12 cellular contexts compared by ENCODE assay signal in the genomic region with DNA sequence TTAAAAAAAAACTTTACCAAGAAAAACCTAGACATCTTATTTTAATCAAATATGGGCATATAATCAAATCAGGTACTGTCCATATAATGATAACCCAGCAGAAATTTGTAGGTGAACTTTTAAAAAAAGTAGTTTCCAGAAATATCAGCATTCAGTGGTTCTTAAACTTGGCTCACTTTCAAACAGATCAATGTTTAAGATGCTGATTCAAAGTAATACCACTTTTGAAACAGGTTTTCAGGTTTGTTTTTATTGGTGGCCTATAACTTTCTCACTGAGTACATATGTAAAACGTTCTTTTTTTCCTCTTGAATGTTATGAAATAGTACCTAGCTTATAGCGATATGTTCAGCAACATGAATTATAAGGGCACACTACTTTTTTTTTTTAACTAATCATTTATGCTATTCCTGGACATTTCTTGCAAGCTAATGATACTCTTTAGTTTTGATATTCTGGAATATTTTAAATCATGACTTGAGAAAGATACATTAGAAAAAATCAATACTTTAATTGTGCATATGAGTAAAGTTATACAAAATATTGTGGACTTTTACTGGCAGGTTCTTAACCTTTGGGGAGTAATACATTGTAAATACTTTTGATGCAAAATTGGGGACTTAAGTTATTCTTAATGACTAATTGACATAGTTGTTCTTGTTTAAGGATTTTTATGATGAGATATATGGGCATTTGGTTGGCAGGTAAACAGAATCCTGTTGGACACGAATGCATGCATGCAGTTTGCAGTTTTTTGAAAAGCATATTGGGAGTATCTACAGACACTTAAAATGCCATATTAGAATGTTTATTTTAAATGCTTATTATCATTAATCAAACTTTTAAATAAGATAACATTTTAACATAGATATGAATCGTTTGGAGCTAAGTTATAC. TPM values are rescaled to one million over a fixed set of nuclear protein-coding genes. Genes with fewer than 3 reads are reported as not detected.
A peak's percentile ranks its signal among the peaks of the same experiment; 100 is the strongest.
DNase-seq lines count a peak whose midpoint lies in the region; ATAC-seq and TF ChIP-seq lines count a peak whose summit lies in the region.
"Had no signal": no experiment of that assay in that cellular context is flagged by ENCODE, and none has a peak within 500 bp of the region (broad histone marks: within the 10 kb centered on the region; RNA-seq: fewer than 3 reads in every experiment).

No MANE protein-coding gene starts in this region.

- no peaks in the 10 kb centered on the region for H3K9me3 Mint-ChIP-seq in osteocyte (ENCODE audit: unreplicated experiment)
- no peaks in the 10 kb centered on the region for H3K9me3 Mint-ChIP-seq in T-helper 2 cell treated with Interferon-gamma antibody and Interleukin-4, amounts not matched to agents 5 μg/mL and 100 μg/mL, for 36 hours

- peak overlapping the region; percentile 84 for H3K4me3 Mint-ChIP-seq in osteocyte (ENCODE audit: unreplicated experiment)
- no peak overlapping the region for H3K4me3 Mint-ChIP-seq in T-helper 2 cell treated with Interferon-gamma antibody and Interleukin-4, amounts not matched to agents 5 μg/mL and 100 μg/mL, for 36 hours

- no peak for TF ChIP-seq POLR2A in esophagus muscularis mucosa (IDR thresholded peaks at IDR 0.05; ENCODE audit: low read depth)
- TF ChIP-seq POLR2A in vagina (IDR thresholded peaks at IDR 0.05), result no peak

- H3K4me1 Mint-ChIP-seq in osteocyte (ENCODE audit: unreplicated experiment), result peaks cover 35% of the 10 kb centered on the region
- peaks cover 10% of the 10 kb centered on the region for H3K4me1 Mint-ChIP-seq in T-helper 2 cell treated with Interferon-gamma antibody and Interleukin-4, amounts not matched to agents 5 μg/mL and 100 μg/mL, for 36 hours (ENCODE audit: low read depth)

- H3K36me3 Mint-ChIP-seq in osteocyte (ENCODE audit: unreplicated experiment), result peaks cover 18% of the 10 kb centered on the region
- no peaks in the 10 kb centered on the region for H3K36me3 Mint-ChIP-seq in T-helper 2 cell treated with Interferon-gamma antibody and Interleukin-4, amounts not matched to agents 5 μg/mL and 100 μg/mL, for 36 hours (ENCODE audit: low read depth)

- peak overlapping the region; percentile 98 for H3K27ac ChIP-seq in left ventricle myocardium inferior (replicated peaks)
- peak overlapping the region; percentile 97 to 98 (median 98) for H3K27ac ChIP-seq in esophagus muscularis mucosa (replicated peaks in 1 of 4)
- peak overlapping the region; percentile 95 for H3K27ac ChIP-seq in vagina

- intact Hi-C loops in left ventricle myocardium inferior (cut with micrococcal nuclease), result loop anchor here (10.0 kb wide), 1 partner anchor 249 kb away; no protein-coding TSS in a partner anchor
- intact Hi-C loops in left ventricle myocardium superior (cut with micrococcal nuclease), result loop anchor here (10.0 kb wide), 1 partner anchor 249 kb away; no protein-coding TSS in a partner anchor
- intact Hi-C loops in esophagus muscularis mucosa (cut with DNase I), result loop anchor here (10.0 kb wide), 1 partner anchor 159 kb away; no protein-coding TSS in a partner anchor
- intact Hi-C loops in vagina (cut with DNase I), result loop anchor here (10.0 kb wide), 1 partner anchor 249 kb away; no protein-coding TSS in a partner anchor

- H3K27me3 ChIP-seq in left ventricle myocardium inferior (ENCODE audit: low read depth), result no peaks in the 10 kb centered on the region
- H3K27me3 ChIP-seq in esophagus muscularis mucosa, result no peaks in the 10 kb centered on the region
- H3K27me3 ChIP-seq in vagina, result no peaks in the 10 kb centered on the region

- no peak for DNase-seq in left ventricle myocardium inferior
- DNase-seq in left ventricle myocardium superior, result no peak
- DNase-seq in esophagus muscularis mucosa (ENCODE audit: extremely low spot score), result no peak
- no peak for DNase-seq in osteocyte (ENCODE audit: extremely low spot score, unreplicated experiment)
- no peak for DNase-seq in vagina (ENCODE audit: extremely low spot score in 2 of 2)
- no peak for DNase-seq in activated CD4-positive, alpha-beta T cell treated with anti-CD3 and anti-CD28 coated beads for 4 hours
- DNase-seq in T-helper 2 cell treated with Interferon-gamma antibody and Interleukin-4, amounts not matched to agents 5 μg/mL and 100 μg/mL, for 36 hours (ENCODE audit: low spot score), result no peak
- DNase-seq: mesendoderm, NCI-H1417, T-helper 9 cell had no signal

- peak overlapping the region; percentile 88 for H3K4me3 ChIP-seq in left ventricle myocardium inferior
- H3K4me3 ChIP-seq in esophagus muscularis mucosa, result peak overlapping the region; percentile 71 to 96 (median 88)
- H3K4me3 ChIP-seq in vagina, result peak overlapping the region; percentile 12 to 94

- H3K27ac Mint-ChIP-seq in osteocyte (ENCODE audit: unreplicated experiment), result peak overlapping the region; percentile 93
- H3K27ac Mint-ChIP-seq in T-helper 2 cell treated with Interferon-gamma antibody and Interleukin-4, amounts not matched to agents 5 μg/mL and 100 μg/mL, for 36 hours, result no peak overlapping the region

- no peak for TF ChIP-seq EP300 in esophagus muscularis mucosa (IDR thresholded peaks at IDR 0.05)

- 24% methylated on average over 4 of the region's 4 CpGs for WGBS in esophagus muscularis mucosa

- peaks cover 15% of the 10 kb centered on the region for H3K36me3 ChIP-seq in left ventricle myocardium inferior
- peaks cover 7 to 14% (median 10%) of the 10 kb centered on the region in 4 donors for H3K36me3 ChIP-seq in esophagus muscularis mucosa
- peaks cover 0 to 9% of the 10 kb centered on the region in 2 donors for H3K36me3 ChIP-seq in vagina

- ATAC-seq in left ventricle myocardium superior (no peak), HG02623 (IDR thresholded peaks at IDR 0.05; ENCODE audit: unreplicated experiment) (no peak)
- ATAC-seq: sciatic nerve had no signal

- H3K4me1 ChIP-seq in left ventricle myocardium inferior, result peaks cover 89% of the 10 kb centered on the region
- H3K4me1 ChIP-seq in esophagus muscularis mucosa, result peaks cover 23 to 72% (median 64%) of the 10 kb centered on the region in 4 donors
- peaks cover 43% of the 10 kb centered on the region for H3K4me1 ChIP-seq in vagina

- no peaks in the 10 kb centered on the region for H3K9me3 ChIP-seq in left ventricle myocardium inferior (replicated peaks)
- H3K9me3 ChIP-seq in esophagus muscularis mucosa, result no peaks in the 10 kb centered on the region
- H3K9me3 ChIP-seq in vagina, result no peaks in the 10 kb centered on the region

- H3K27me3 Mint-ChIP-seq in osteocyte (ENCODE audit: unreplicated experiment), result no peaks in the 10 kb centered on the region
- peaks cover 68% of the 10 kb centered on the region for H3K27me3 Mint-ChIP-seq in T-helper 2 cell treated with Interferon-gamma antibody and Interleukin-4, amounts not matched to agents 5 μg/mL and 100 μg/mL, for 36 hours (ENCODE audit: low read depth)

- TF ChIP-seq CTCF in left ventricle myocardium inferior (IDR thresholded peaks at IDR 0.05; ENCODE audit: borderline replicate concordance) (no peak), esophagus muscularis mucosa (IDR thresholded peaks at IDR 0.05) (no peak), osteocyte (IDR thresholded peaks at IDR 0.05) (no peak), vagina (IDR thresholded peaks at IDR 0.05) (no peak)

RNA-seq across cellular contexts. Expression of gene NFIA, which starts 3.1 kb away (rescaled TPM):
- total RNA-seq in left ventricle myocardium inferior (90.2 TPM), left ventricle myocardium superior (102 TPM), esophagus muscularis mucosa (100 to 1,000 TPM; 134 to 183 (median 148) TPM), osteocyte (43.3 and 46.7 TPM in 2 replicates), vagina (59.2 TPM)
